ENCODE assay signal across 12 cellular contexts in genomic region chr12:76583301-76583700, GRCh38.
"Had no signal": no experiment of that assay in that cellular context is flagged by ENCODE, and none has a peak within 500 bp of the region (broad histone marks: within the 10 kb centered on the region; RNA-seq: fewer than 3 reads in every experiment).

No MANE protein-coding gene starts in this region.

- H3K4me3 Mint-ChIP-seq: activated naive CD8-positive, alpha-beta T cell treated with anti-CD3 and anti-CD28 coated beads, Interleukin-2, amount 50 U/mL, for 24 hours; neural progenitor cell had no signal

- H3K4me1 ChIP-seq: neural progenitor cell, pancreas, thyroid gland, uterus had no signal

- H3K27me3 Mint-ChIP-seq: activated naive CD8-positive, alpha-beta T cell treated with anti-CD3 and anti-CD28 coated beads, Interleukin-2, amount 50 U/mL, for 24 hours had no signal

- H3K4me3 ChIP-seq: coronary artery, gastrocnemius medialis, neural progenitor cell, pancreas, thyroid gland, uterus had no signal

- H3K4me1 Mint-ChIP-seq: neural progenitor cell had no signal

- ATAC-seq: activated naive CD8-positive, alpha-beta T cell treated with anti-CD3 and anti-CD28 coated beads, Interleukin-2, amount 50 U/mL, for 24 hours; gastrocnemius medialis; left ventricle myocardium superior; pancreas had no signal

- H3K36me3 ChIP-seq: gastrocnemius medialis, neural progenitor cell, pancreas, thyroid gland, uterus had no signal

- DNase-seq: activated CD4-positive, alpha-beta T cell treated with anti-CD3 and anti-CD28 coated beads for 48 hours; activated naive CD4-positive, alpha-beta T cell treated with Interleukin-2 at 50 U/mL for 16 hours; activated naive CD8-positive, alpha-beta T cell treated with anti-CD3 and anti-CD28 coated beads, Interleukin-2, amount 50 U/mL, for 24 hours; effector CD8-positive, alpha-beta T cell; gastrocnemius medialis; left ventricle myocardium superior; pancreas; thyroid gland; uterus had no signal

- H3K9me3 Mint-ChIP-seq: activated naive CD8-positive, alpha-beta T cell treated with anti-CD3 and anti-CD28 coated beads, Interleukin-2, amount 50 U/mL, for 24 hours had no signal

- H3K4me2 ChIP-seq: neural progenitor cell had no signal

- H3K27ac Mint-ChIP-seq: activated naive CD8-positive, alpha-beta T cell treated with anti-CD3 and anti-CD28 coated beads, Interleukin-2, amount 50 U/mL, for 24 hours; neural progenitor cell had no signal

- H3K9ac ChIP-seq: neural progenitor cell had no signal

- H3K27ac ChIP-seq: coronary artery, gastrocnemius medialis, neural progenitor cell, pancreas, thyroid gland, uterus, VCaP had no signal

- H3K36me3 Mint-ChIP-seq: neural progenitor cell had no signal

- H3K27me3 ChIP-seq: gastrocnemius medialis, neural progenitor cell, pancreas, thyroid gland, uterus had no signal

- H2AFZ ChIP-seq: neural progenitor cell had no signal

- H3K9me3 ChIP-seq: gastrocnemius medialis, pancreas, thyroid gland, uterus had no signal
